1 cellular context compared by ENCODE assay signal in genomic region chr20:33023439-33024262, GRCh38.
TF ChIP-seq lines count a peak whose summit lies in the region.

No MANE protein-coding gene starts in this region.

TF ChIP-seq in HepG2, 621 proteins besides CTCF, POLR2A, EP300 and RAD21 (continued from another document):
- TF ChIP-seq PCBP2 (optimal IDR thresholded peaks at IDR 0.05; ENCODE audit: low read depth, low read length, poor library complexity, severe bottlenecking) (peak; percentile 93), ZNF644 (CRISPR knock-in tag; IDR thresholded peaks at IDR 0.05; ENCODE audit: low read depth) (no peak), NCOA2 (CRISPR knock-in tag; IDR thresholded peaks at IDR 0.05) (no peak), ZNF552 (CRISPR knock-in tag; IDR thresholded peaks at IDR 0.05; ENCODE audit: borderline replicate concordance) (no peak), TGIF2 (CRISPR knock-in tag; IDR thresholded peaks at IDR 0.05) (no peak), JUNB (CRISPR knock-in tag; IDR thresholded peaks at IDR 0.05; ENCODE audit: borderline replicate concordance) (peak; percentile 27; the same call in 1 of the 2 replicates), ZBTB1 (CRISPR knock-in tag; IDR thresholded peaks at IDR 0.05; ENCODE audit: borderline replicate concordance) (no peak), ZSCAN30 (CRISPR knock-in tag; IDR thresholded peaks at IDR 0.05) (no peak)
TF ChIP-seq in HepG2: peak in this region for 34.
